Comparison of ENCODE assay signal across 23 cellular contexts in the genomic region with DNA sequence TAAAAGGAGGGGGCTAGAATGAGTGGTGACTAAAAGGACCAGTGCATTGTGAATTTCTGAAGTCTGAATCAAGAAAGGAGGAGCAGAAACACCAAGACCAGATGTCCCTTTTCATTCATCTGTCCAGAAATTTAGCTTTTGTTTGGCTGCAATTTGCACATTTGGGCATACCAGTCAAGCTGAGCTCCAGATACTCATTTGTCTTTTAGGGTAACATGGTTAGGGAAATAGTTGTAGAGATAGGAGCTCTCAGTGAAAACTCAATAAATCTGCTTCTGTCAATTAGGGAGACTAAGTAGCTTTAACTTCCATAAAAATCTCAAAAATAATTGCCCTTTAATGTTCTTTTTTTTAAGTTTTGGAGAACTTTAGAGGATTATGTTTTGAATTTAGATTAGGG.
"Had no signal": no experiment of that assay in that cellular context is flagged by ENCODE, and none has a peak within 500 bp of the region (broad histone marks: within the 10 kb centered on the region; RNA-seq: fewer than 3 reads in every experiment).

No MANE protein-coding gene starts in this region.

- H3K27ac ChIP-seq: KMS-11 had no signal

- ATAC-seq: Panc1, Right ventricle myocardium inferior, T-helper 17 cell, WTC11 had no signal

- H3K4me3 Mint-ChIP-seq: activated naive CD8-positive, alpha-beta T cell treated with anti-CD3 and anti-CD28 coated beads, Interleukin-2, amount 10 ng/mL, durations not matched to agents 7 days and 5 days; T-helper 17 cell; WTC11 had no signal

- DNase-seq: activated CD4-positive, alpha-beta T cell treated with anti-CD3 and anti-CD28 coated beads for 48 hours; activated CD4-positive, alpha-beta T cell treated with anti-CD3 and anti-CD28 coated beads, Interleukin-2, amount 50 U/mL, for 48 hours; activated CD4-positive, CD25-positive, alpha-beta regulatory T cell treated with anti-CD3 and anti-CD28 coated beads, Interleukin-2, amount 50 U/mL, for 72 hours; activated naive CD4-positive, alpha-beta T cell treated with anti-CD3 and anti-CD28 coated beads, Interleukin-2, amount 50 U/mL, for 16 hours; activated naive CD8-positive, alpha-beta T cell treated with anti-CD3 and anti-CD28 coated beads, Interleukin-2, amount 10 ng/mL, durations not matched to agents 7 days and 5 days; activated T-cell treated with anti-CD3 and anti-CD28 coated beads for 4 hours; activated T-cell treated with anti-CD3 and anti-CD28 coated beads, Interleukin-2, amount 50 U/mL, for 48 hours; aorta; central memory CD4-positive, alpha-beta T cell; MG63; NCI-H1105; NCI-H187; NCI-H2081; NCI-H526; OCI-M1; RPMI8226; T-helper 17 cell; T-helper 9 cell had no signal

- FAIRE-seq: bronchial epithelial cell had no signal

- H3K27me3 ChIP-seq: MG63 had no signal

- H3K27ac Mint-ChIP-seq: activated naive CD8-positive, alpha-beta T cell treated with anti-CD3 and anti-CD28 coated beads, Interleukin-2, amount 10 ng/mL, durations not matched to agents 7 days and 5 days; T-helper 17 cell; WTC11 had no signal

- H3K9ac ChIP-seq: KMS-11 had no signal

- H3K4me3 ChIP-seq: MG63 had no signal

- H3K27me3 Mint-ChIP-seq: activated naive CD8-positive, alpha-beta T cell treated with anti-CD3 and anti-CD28 coated beads, Interleukin-2, amount 10 ng/mL, durations not matched to agents 7 days and 5 days; T-helper 17 cell had no signal

- H3K9me3 Mint-ChIP-seq: activated naive CD8-positive, alpha-beta T cell treated with anti-CD3 and anti-CD28 coated beads, Interleukin-2, amount 10 ng/mL, durations not matched to agents 7 days and 5 days; WTC11 had no signal

- H3K9me3 ChIP-seq: MG63 had no signal

- H3K36me3 Mint-ChIP-seq: activated naive CD8-positive, alpha-beta T cell treated with anti-CD3 and anti-CD28 coated beads, Interleukin-2, amount 10 ng/mL, durations not matched to agents 7 days and 5 days; WTC11 had no signal

- H3K36me3 ChIP-seq: MG63 had no signal
